Comparison of ENCODE assay signal across 15 cellular contexts in the genomic region with DNA sequence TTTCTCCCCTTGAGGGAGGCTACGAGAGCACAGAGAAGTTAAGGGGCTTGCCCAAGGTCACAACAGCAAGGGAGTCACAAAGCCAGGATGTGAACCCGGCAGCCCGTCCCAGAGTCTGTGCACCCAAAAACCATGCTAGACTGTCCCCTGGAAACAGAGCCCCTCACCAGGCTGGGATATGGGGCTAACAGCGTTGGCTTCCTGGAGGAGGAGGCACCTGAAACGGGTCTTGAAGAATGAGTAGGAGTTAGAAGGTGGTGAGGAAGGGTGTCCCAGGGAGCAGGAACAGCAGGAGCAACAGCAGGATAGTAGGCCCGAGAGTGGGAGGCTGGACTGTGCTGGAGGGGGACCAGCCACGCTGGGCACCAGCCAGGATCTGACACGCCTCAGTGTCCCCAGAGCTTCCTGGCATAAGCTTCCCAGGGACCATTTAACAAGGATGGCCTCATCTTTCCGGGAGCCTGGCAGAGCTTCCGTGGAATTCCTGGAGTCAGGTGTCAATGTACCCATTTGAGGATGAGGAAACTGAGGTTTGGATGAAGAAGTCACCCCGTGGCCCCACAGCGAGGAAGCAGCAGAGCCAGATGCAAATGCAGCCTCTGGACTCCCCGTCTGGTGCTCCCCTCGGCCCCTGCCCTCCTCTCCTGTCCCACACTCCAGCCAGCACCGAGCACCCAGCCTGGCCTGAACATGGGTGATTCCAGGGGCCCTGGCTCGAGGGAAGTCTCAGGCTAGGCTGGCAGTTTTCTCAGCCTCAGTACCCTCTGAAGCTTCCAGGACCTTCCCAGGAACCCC. TPM values are rescaled to one million over a fixed set of nuclear protein-coding genes. Genes with fewer than 3 reads are reported as not detected.
"Had no signal": no experiment of that assay in that cellular context is flagged by ENCODE, and none has a peak within 500 bp of the region (broad histone marks: within the 10 kb centered on the region; RNA-seq: fewer than 3 reads in every experiment).

No MANE protein-coding gene starts in this region.

- H3K36me3 Mint-ChIP-seq: stimulated activated memory B cell treated with anti-CD40 and anti-IgM and Interleukin-4, amounts not matched to agents 10 μg/mL and 1 μg/mL and 100 μg/mL, for 72 hours had no signal

- DNase-seq: activated B cell treated with CpG ODN at 0.5 μM for 24 hours; activated naive CD8-positive, alpha-beta T cell treated with anti-CD3 and anti-CD28 coated beads, Interleukin-2, amount 50 U/mL, for 24 hours; activated T-cell treated with anti-CD3 and anti-CD28 coated beads, Interleukin-2, amount 50 U/mL, for 72 hours; effector CD4-positive, alpha-beta T cell; gastrocnemius medialis; posterior cingulate gyrus had no signal

- H3K9me3 Mint-ChIP-seq: activated B cell treated with CpG ODN at 0.5 μM for 24 hours; activated T-cell treated with anti-CD3 and anti-CD28 coated beads, Interleukin-2, amount 50 U/mL, for 72 hours; memory B cell had no signal

- H3K27me3 Mint-ChIP-seq: activated B cell treated with CpG ODN at 0.5 μM for 24 hours; activated naive CD8-positive, alpha-beta T cell treated with anti-CD3 and anti-CD28 coated beads, Interleukin-2, amount 50 U/mL, for 24 hours; memory B cell had no signal

- H3K27ac ChIP-seq: ascending aorta, gastrocnemius medialis, left lung, upper lobe of left lung had no signal

- ATAC-seq: activated naive CD8-positive, alpha-beta T cell treated with anti-CD3 and anti-CD28 coated beads, Interleukin-2, amount 50 U/mL, for 24 hours; activated T-cell treated with anti-CD3 and anti-CD28 coated beads, Interleukin-2, amount 50 U/mL, for 72 hours; stimulated activated memory B cell treated with anti-CD40 and anti-IgM and Interleukin-4, amounts not matched to agents 10 μg/mL and 1 μg/mL and 100 μg/mL, for 72 hours had no signal

- H3K4me3 Mint-ChIP-seq: activated B cell treated with CpG ODN at 0.5 μM for 24 hours; activated naive CD8-positive, alpha-beta T cell treated with anti-CD3 and anti-CD28 coated beads, Interleukin-2, amount 50 U/mL, for 24 hours; activated T-cell treated with anti-CD3 and anti-CD28 coated beads, Interleukin-2, amount 50 U/mL, for 72 hours; memory B cell; stimulated activated memory B cell treated with anti-CD40 and anti-IgM and Interleukin-4, amounts not matched to agents 10 μg/mL and 1 μg/mL and 100 μg/mL, for 72 hours; T-helper 1 cell treated with Interleukin-12 subunit alpha and Interleukin-12 subunit beta and Interleukin-4 antibody, amounts not matched to agents 30 μg/mL and 1 μg/mL, for 36 hours had no signal

- FAIRE-seq: colon, islet of Langerhans had no signal

- H3K27ac Mint-ChIP-seq: activated B cell treated with CpG ODN at 0.5 μM for 24 hours; activated naive CD8-positive, alpha-beta T cell treated with anti-CD3 and anti-CD28 coated beads, Interleukin-2, amount 50 U/mL, for 24 hours; activated T-cell treated with anti-CD3 and anti-CD28 coated beads, Interleukin-2, amount 50 U/mL, for 72 hours; memory B cell; stimulated activated memory B cell treated with anti-CD40 and anti-IgM and Interleukin-4, amounts not matched to agents 10 μg/mL and 1 μg/mL and 100 μg/mL, for 72 hours; T-helper 1 cell treated with Interleukin-12 subunit alpha and Interleukin-12 subunit beta and Interleukin-4 antibody, amounts not matched to agents 30 μg/mL and 1 μg/mL, for 36 hours had no signal

- H3K36me3 ChIP-seq: ascending aorta, gastrocnemius medialis, heart right ventricle, left lung, upper lobe of left lung had no signal

- H3K9me3 ChIP-seq: gastrocnemius medialis had no signal

- H3K27me3 ChIP-seq: upper lobe of left lung had no signal

- H3K4me3 ChIP-seq: left lung, upper lobe of left lung had no signal

RNA-seq across cellular contexts. Expression of gene GRIFIN, which starts 3.3 kb away (rescaled TPM):
- total RNA-seq: activated B cell treated with CpG ODN at 0.5 μM for 24 hours; activated T-cell treated with anti-CD3 and anti-CD28 coated beads, Interleukin-2, amount 50 U/mL, for 72 hours; ascending aorta; gastrocnemius medialis; heart right ventricle; left lung; upper lobe of left lung had no signal
- polyA plus RNA-seq: heart right ventricle had no signal
